In genomic region chr14:103155013-103155412, GRCh38 we compare ENCODE assay signal across 10 cellular contexts. TPM values are rescaled to one million over a fixed set of nuclear protein-coding genes. Genes with fewer than 3 reads are reported as not detected.
DNase-seq lines count a peak whose midpoint lies in the region; ATAC-seq and TF ChIP-seq lines count a peak whose summit lies in the region.
"Had no signal": no experiment of that assay in that cellular context is flagged by ENCODE, and none has a peak within 500 bp of the region (broad histone marks: within the 10 kb centered on the region; RNA-seq: fewer than 3 reads in every experiment).

No MANE protein-coding gene starts in this region.

- H2AFZ ChIP-seq in PC-3 (ENCODE audit: low read length) (no peak overlapping the region), neuronal stem cell (ENCODE audit: low read length) (no peak overlapping the region)

- H3K79me2 ChIP-seq in PC-3 (ENCODE audit: low read length), result no peaks in the 10 kb centered on the region

- DNase-seq in Calu3 (peak; percentile 62), PC-3 (peak; percentile 60), fibroblast of peridontal ligament (ENCODE audit: extremely low read depth) (peak; percentile 54), neuronal stem cell (ENCODE audit: low spot score) (no peak)
- no peak for DNase-seq in NK-92 treated with Interleukin-12 subunit alpha and Interleukin-12 subunit beta, amount 100 ng/mL, for 24 hours (lab: John Stamatoyannopoulos, UW)
- no peak for DNase-seq in activated CD8-positive, alpha-beta memory T cell treated with anti-CD3 and anti-CD28 coated beads for 24 hours
- DNase-seq: DND-41, NCI-H2029 treated with DMSO at 0.1 percent for 48 hours had no signal

- H3K27me3 Mint-ChIP-seq in Calu3 (ENCODE audit: unreplicated experiment), result no peaks in the 10 kb centered on the region

- peak overlapping the region; percentile 39 for H2BK5ac ChIP-seq in neuronal stem cell (ENCODE audit: low read length)

- no peak overlapping the region for H2BK12ac ChIP-seq in neuronal stem cell (ENCODE audit: low read length)

- no peak overlapping the region for H3K14ac ChIP-seq in neuronal stem cell (ENCODE audit: low read length)

- ATAC-seq in PC-3, result peak; percentile 98
- no peak for ATAC-seq in HG02938 (IDR thresholded peaks at IDR 0.05; ENCODE audit: unreplicated experiment)
- no peak for ATAC-seq in HG02588 (IDR thresholded peaks at IDR 0.05; ENCODE audit: unreplicated experiment)

- no peak overlapping the region for H3K23ac ChIP-seq in neuronal stem cell (ENCODE audit: low read depth, low read length, poor library complexity)

- H3K4me3 ChIP-seq in PC-3 (ENCODE audit: low read length) (no peak overlapping the region), neuronal stem cell (ENCODE audit: low read length in 2 of 2) (no peak overlapping the region)

- H3K9ac ChIP-seq in PC-3 (ENCODE audit: low read length) (no peak overlapping the region), neuronal stem cell (ENCODE audit: low read depth, low read length, poor library complexity) (no peak overlapping the region)

- no peak overlapping the region for H4K8ac ChIP-seq in neuronal stem cell (ENCODE audit: low read depth, low read length)

- H3K27me3 ChIP-seq in PC-3 (ENCODE audit: low read length) (no peaks in the 10 kb centered on the region), neuronal stem cell (ENCODE audit: control insufficient read depth in 3 of 3, insufficient read depth in 3 of 3, low read depth in 1 of 3, low read length in 3 of 3) (peaks cover 0 to 28% (median 0%) of the 10 kb centered on the region in 3 experiments)

- H2BK120ac ChIP-seq in neuronal stem cell (ENCODE audit: low read depth, low read length), result no peak overlapping the region

- H2AK5ac ChIP-seq in neuronal stem cell (ENCODE audit: low read depth, low read length), result no peak overlapping the region

- no peak overlapping the region for H3K27ac Mint-ChIP-seq in Calu3 (ENCODE audit: unreplicated experiment)

- no peak overlapping the region for H2BK15ac ChIP-seq in neuronal stem cell (ENCODE audit: low read length)

- no peak overlapping the region for H4K91ac ChIP-seq in neuronal stem cell (ENCODE audit: low read depth, low read length, poor library complexity)

- POLR2A ChIA-PET in PC-3 (lab: Charles Lee; ENCODE audit: unreplicated experiment), result no interaction called here

- H3K4me1 ChIP-seq in PC-3 (ENCODE audit: insufficient read depth, low read length) (peaks cover 11% of the 10 kb centered on the region), neuronal stem cell (ENCODE audit: control insufficient read depth in 2 of 2, insufficient read depth in 1 of 2, low read depth in 1 of 2, low read length in 2 of 2) (peaks cover 0 to 2% of the 10 kb centered on the region in 2 donors)

- peaks cover 7% of the 10 kb centered on the region for H3K4me1 Mint-ChIP-seq in Calu3 (ENCODE audit: low read depth, unreplicated experiment)

- no peaks in the 10 kb centered on the region for H4K20me1 ChIP-seq in PC-3 (ENCODE audit: low read length)

- no peaks in the 10 kb centered on the region for H3K9me2 ChIP-seq in PC-3 (replicated peaks; ENCODE audit: low read length)

- H3K36me3 ChIP-seq in PC-3 (ENCODE audit: low read depth, low read length) (no peaks in the 10 kb centered on the region), neuronal stem cell (replicated peaks in 1 of 2; ENCODE audit: control insufficient read depth in 2 of 2, insufficient read depth in 2 of 2, low read length in 2 of 2) (no peaks in the 10 kb centered on the region)

- H3K36me3 Mint-ChIP-seq in Calu3 (ENCODE audit: insufficient read depth, unreplicated experiment), result no peaks in the 10 kb centered on the region

- no peak overlapping the region for H3K4ac ChIP-seq in neuronal stem cell (ENCODE audit: low read length)

- H3K9me3 ChIP-seq in PC-3 (ENCODE audit: low read length), result no peaks in the 10 kb centered on the region
- H3K9me3 ChIP-seq in neuronal stem cell (replicated peaks in 1 of 2; ENCODE audit: control insufficient read depth in 2 of 2, insufficient read depth in 1 of 2, low read depth in 1 of 2, low read length in 2 of 2), result no peaks in the 10 kb centered on the region

- TF ChIP-seq CTCF in Calu3 (IDR thresholded peaks at IDR 0.05; ENCODE audit: unreplicated experiment) (no peak), PC-3 (conservative IDR thresholded peaks at IDR 0.05; ENCODE audit: low read depth, low read length) (no peak)

- BruUV-seq in Calu3 (replicated peaks; lab: Mats Ljungman, UMichigan) (no TSS peak), PC-3 (replicated peaks; lab: Mats Ljungman, UMichigan) (no TSS peak)

- no CpG with 5 or more reads among the region's 6 CpGs for WGBS in neuronal stem cell (ENCODE audit: extremely low coverage in 2 of 2, insufficient read length in 2 of 2, insufficient replicate concordance in 1 of 2), 2 donors

- CTCF ChIA-PET in Calu3 (lab: Charles Lee), result interaction anchor here (0.8 kb wide), 1 partner anchor 50 kb away, joined by 3 read pairs; no protein-coding TSS in a partner anchor
- CTCF ChIA-PET in PC-3 (lab: Charles Lee), result interaction anchor here (0.6 kb wide), 1 partner anchor 50 kb away, joined by 4 read pairs; no protein-coding TSS in a partner anchor

- H3K9me3 Mint-ChIP-seq in Calu3 (ENCODE audit: low read depth, unreplicated experiment), result no peaks in the 10 kb centered on the region

- H3K4me3 Mint-ChIP-seq in Calu3 (ENCODE audit: low read depth, unreplicated experiment), result no peak overlapping the region

- no peaks in the 10 kb centered on the region for H3K79me1 ChIP-seq in neuronal stem cell (ENCODE audit: low read depth, low read length)

- H3K27ac ChIP-seq in PC-3 (ENCODE audit: low read length) (no peak overlapping the region), neuronal stem cell (replicated peaks; ENCODE audit: low read length) (no peak overlapping the region)

- H3K18ac ChIP-seq in neuronal stem cell (ENCODE audit: low read length), result peak overlapping the region; percentile 64

- H3K4me2 ChIP-seq in PC-3 (ENCODE audit: low read length), result 0 out of 2 replicates have a peak overlapping the region, but pooled peaks have one; percentile 8
- H3K4me2 ChIP-seq in neuronal stem cell (ENCODE audit: insufficient read depth, low read length, poor library complexity, severe bottlenecking), result no peak overlapping the region

- H3F3A ChIP-seq in PC-3 (ENCODE audit: low read length, unreplicated experiment), result no peaks in the 10 kb centered on the region

- intact Hi-C loops in Calu3 (cut with micrococcal nuclease; ENCODE audit: unreplicated experiment), result no loop called here
- intact Hi-C loops in PC-3 (cut with micrococcal nuclease), result no loop called here

RNA-seq across cellular contexts. Expression of gene TNFAIP2, which starts 31.8 kb away (rescaled TPM):
- total RNA-seq in Calu3 (2022), result 113 and 195 TPM in 2 replicates
- total RNA-seq in PC-3 (2014; rRNA removed), result 80.7 and 87.3 TPM in 2 replicates
- polyA plus RNA-seq in neuronal stem cell (2013, experiment 1 of 2), result 26.4 TPM
- 24.5 TPM for polyA plus RNA-seq in neuronal stem cell (2013, experiment 2 of 2)

Comparison
In these comparisons a context has a peak if more than half of its experiments do, and no peak if none do; other contexts are left out.
1. DNase-seq: peak in Calu3 (single experiment), PC-3 (single experiment) and fibroblast of peridontal ligament (single experiment); none in neuronal stem cell (single experiment), NK-92 treated with Interleukin-12 subunit alpha and Interleukin-12 subunit beta, amount 100 ng/mL, for 24 hours (single experiment) and activated CD8-positive, alpha-beta memory T cell treated with anti-CD3 and anti-CD28 coated beads for 24 hours (single experiment).